In genomic region chr20:568097-568864, GRCh38 we compare ENCODE assay signal across 22 cellular contexts. TPM values are rescaled to one million over a fixed set of nuclear protein-coding genes. Genes with fewer than 3 reads are reported as not detected.
DNase-seq lines count a peak whose midpoint lies in the region; ATAC-seq and TF ChIP-seq lines count a peak whose summit lies in the region.
"Had no signal": no experiment of that assay in that cellular context is flagged by ENCODE, and none has a peak within 500 bp of the region (broad histone marks: within the 10 kb centered on the region; RNA-seq: fewer than 3 reads in every experiment).

No MANE protein-coding gene starts in this region.

- no peak overlapping the region for H2AFZ ChIP-seq in neural progenitor cell (replicated peaks)
- no peak overlapping the region for H2AFZ ChIP-seq in MM.1S (ENCODE audit: low read length)
- H2AFZ ChIP-seq: hepatocyte had no signal

- peak; percentile 74 for DNase-seq in D341Med (ENCODE audit: low spot score)
- peak; percentile 95 for DNase-seq in NCI-H82 (lab: John Stamatoyannopoulos, UW)
- DNase-seq in Right ventricle myocardium superior = peak; percentile 73
- no peak for DNase-seq in neural progenitor cell (ENCODE audit: low spot score)
- DNase-seq in MM.1S = no peak
- no peak for DNase-seq in natural killer cell
- DNase-seq in NCI-H1417 (lab: John Stamatoyannopoulos, UW) = no peak
- DNase-seq: activated CD4-positive, alpha-beta memory T cell treated with anti-CD3 and anti-CD28 coated beads, Interleukin-2, amount 10 ng/mL, durations not matched to agents 7 days and 5 days; activated T-cell treated with anti-CD3 and anti-CD28 coated beads, Interleukin-2, amount 50 U/mL, for 4 hours; CD8-positive, alpha-beta memory T cell; KG1; NCI-H2107; stimulated activated CD4-positive, alpha-beta T cell treated with anti-CD3 and anti-CD28 coated beads, Interleukin-12 subunit alpha, Interleukin-12 subunit beta, amount 100 ng/mL, for 4 hours; testis had no signal

- H3K36me3 Mint-ChIP-seq in neural progenitor cell (no peaks in the 10 kb centered on the region), natural killer cell (no peaks in the 10 kb centered on the region)
- H3K36me3 Mint-ChIP-seq: activated naive CD4-positive, alpha-beta T cell treated with anti-CD3 and anti-CD28 coated beads, Interleukin-2, amount 50 U/mL, for 24 hours; CD8-positive, alpha-beta memory T cell; memory B cell; natural killer cell treated with Interleukin-12 subunit alpha and Interleukin-12 subunit beta and Interleukin-15 and Interleukin-18, amount 100 ng/mL, for 72 hours had no signal

- H3K27me3 ChIP-seq in neural progenitor cell (peaks cover 25% of the 10 kb centered on the region), MM.1S (replicated peaks; ENCODE audit: insufficient read depth, low read length) (peaks cover 7% of the 10 kb centered on the region; the same call in 1 of the 2 replicates)
- H3K27me3 ChIP-seq: testis had no signal

- no peaks in the 10 kb centered on the region for H3K79me2 ChIP-seq in neural progenitor cell (ENCODE audit: low read depth)
- no peaks in the 10 kb centered on the region for H3K79me2 ChIP-seq in MM.1S (ENCODE audit: low read length)
- H3K79me2 ChIP-seq: hepatocyte had no signal

- H3K9me3 ChIP-seq in neural progenitor cell (ENCODE audit: low read depth) = no peaks in the 10 kb centered on the region
- H3K9me3 ChIP-seq in MM.1S (replicated peaks; ENCODE audit: insufficient read depth, low read length) = no peaks in the 10 kb centered on the region
- H3K9me3 ChIP-seq: testis had no signal

- intact Hi-C loops in Right ventricle myocardium superior (cut with DNase I) (loop anchor here (5.0 kb wide), 1 partner anchor 39 kb away; no protein-coding TSS in a partner anchor), natural killer cell (cut with micrococcal nuclease) (no loop called here)

- no peak overlapping the region for H3K4me3 Mint-ChIP-seq in neural progenitor cell
- no peak overlapping the region for H3K4me3 Mint-ChIP-seq in natural killer cell
- H3K4me3 Mint-ChIP-seq: activated CD4-positive, alpha-beta memory T cell treated with anti-CD3 and anti-CD28 coated beads, Interleukin-2, amount 10 ng/mL, durations not matched to agents 7 days and 5 days; activated naive CD4-positive, alpha-beta T cell treated with anti-CD3 and anti-CD28 coated beads, Interleukin-2, amount 50 U/mL, for 24 hours; activated T-cell treated with anti-CD3 and anti-CD28 coated beads, Interleukin-2, amount 50 U/mL, for 4 hours; CD8-positive, alpha-beta memory T cell; memory B cell; natural killer cell treated with Interleukin-12 subunit alpha and Interleukin-12 subunit beta and Interleukin-15 and Interleukin-18, amount 100 ng/mL, for 72 hours; T-helper 1 cell treated with Interleukin-12 subunit alpha and Interleukin-12 subunit beta and Interleukin-4 antibody, amounts not matched to agents 30 μg/mL and 1 μg/mL, for 36 hours had no signal

- H3K4me1 ChIP-seq in neural progenitor cell (peaks cover 22% of the 10 kb centered on the region), MM.1S (ENCODE audit: low read length) (no peaks in the 10 kb centered on the region)

- H3K9me2 ChIP-seq in MM.1S (replicated peaks; ENCODE audit: insufficient read depth, low read length) = no peaks in the 10 kb centered on the region

- H3F3A ChIP-seq in neural progenitor cell (ENCODE audit: low read depth) (peaks cover 16% of the 10 kb centered on the region), MM.1S (ENCODE audit: insufficient read depth, low read length) (no peaks in the 10 kb centered on the region)

- H3K4me3 ChIP-seq in neural progenitor cell = no peak overlapping the region
- H3K4me3 ChIP-seq in MM.1S (ENCODE audit: low read length) = no peak overlapping the region
- H3K4me3 ChIP-seq: hepatocyte, testis had no signal

- no peak for TF ChIP-seq CTCF in neural progenitor cell (IDR thresholded peaks at IDR 0.05)
- TF ChIP-seq CTCF in MM.1S (IDR thresholded peaks at IDR 0.05; ENCODE audit: low read length) = no peak
- TF ChIP-seq CTCF in natural killer cell (IDR thresholded peaks at IDR 0.05) = no peak

- ATAC-seq in Right ventricle myocardium superior (ENCODE audit: poor library complexity) (peak; percentile 81), GM18861 (IDR thresholded peaks at IDR 0.05; ENCODE audit: unreplicated experiment) (no peak), natural killer cell (no peak)

- H3K4me2 ChIP-seq in neural progenitor cell (peak overlapping the region; percentile 47), MM.1S (ENCODE audit: low read depth, low read length) (no peak overlapping the region)
- H3K4me2 ChIP-seq: hepatocyte had no signal

- H3K4me1 Mint-ChIP-seq in neural progenitor cell = peaks cover 14% of the 10 kb centered on the region
- H3K4me1 Mint-ChIP-seq in natural killer cell = no peaks in the 10 kb centered on the region
- H3K4me1 Mint-ChIP-seq: activated CD4-positive, alpha-beta memory T cell treated with anti-CD3 and anti-CD28 coated beads, Interleukin-2, amount 10 ng/mL, durations not matched to agents 7 days and 5 days; activated naive CD4-positive, alpha-beta T cell treated with anti-CD3 and anti-CD28 coated beads, Interleukin-2, amount 50 U/mL, for 24 hours; CD8-positive, alpha-beta memory T cell; memory B cell had no signal

- no peaks in the 10 kb centered on the region for H3K36me3 ChIP-seq in neural progenitor cell
- no peaks in the 10 kb centered on the region for H3K36me3 ChIP-seq in MM.1S (replicated peaks; ENCODE audit: insufficient read depth, low read length)

- H3K27ac Mint-ChIP-seq in neural progenitor cell = no peak overlapping the region
- no peak overlapping the region for H3K27ac Mint-ChIP-seq in natural killer cell
- H3K27ac Mint-ChIP-seq: activated CD4-positive, alpha-beta memory T cell treated with anti-CD3 and anti-CD28 coated beads, Interleukin-2, amount 10 ng/mL, durations not matched to agents 7 days and 5 days; activated naive CD4-positive, alpha-beta T cell treated with anti-CD3 and anti-CD28 coated beads, Interleukin-2, amount 50 U/mL, for 24 hours; CD8-positive, alpha-beta memory T cell; memory B cell; natural killer cell treated with Interleukin-12 subunit alpha and Interleukin-12 subunit beta and Interleukin-15 and Interleukin-18, amount 100 ng/mL, for 72 hours; T-helper 1 cell treated with Interleukin-12 subunit alpha and Interleukin-12 subunit beta and Interleukin-4 antibody, amounts not matched to agents 30 μg/mL and 1 μg/mL, for 36 hours had no signal

- H3K27me3 Mint-ChIP-seq in neural progenitor cell (ENCODE audit: insufficient read depth, low read depth) (peaks cover 16% of the 10 kb centered on the region), natural killer cell (ENCODE audit: low read depth in 2 of 2) (peaks cover 16 to 27% of the 10 kb centered on the region in 2 donors)

- no peak overlapping the region for H3K27ac ChIP-seq in neural progenitor cell
- no peak overlapping the region for H3K27ac ChIP-seq in MM.1S (ENCODE audit: low read length)
- H3K27ac ChIP-seq: hepatocyte, testis, VCaP had no signal

- H3K9me3 Mint-ChIP-seq in neural progenitor cell (no peaks in the 10 kb centered on the region), natural killer cell (no peaks in the 10 kb centered on the region)
- H3K9me3 Mint-ChIP-seq: activated CD4-positive, alpha-beta memory T cell treated with anti-CD3 and anti-CD28 coated beads, Interleukin-2, amount 10 ng/mL, durations not matched to agents 7 days and 5 days; activated naive CD4-positive, alpha-beta T cell treated with anti-CD3 and anti-CD28 coated beads, Interleukin-2, amount 50 U/mL, for 24 hours; activated T-cell treated with anti-CD3 and anti-CD28 coated beads, Interleukin-2, amount 50 U/mL, for 4 hours; CD8-positive, alpha-beta memory T cell; memory B cell; natural killer cell treated with Interleukin-12 subunit alpha and Interleukin-12 subunit beta and Interleukin-15 and Interleukin-18, amount 100 ng/mL, for 72 hours; T-helper 1 cell treated with Interleukin-12 subunit alpha and Interleukin-12 subunit beta and Interleukin-4 antibody, amounts not matched to agents 30 μg/mL and 1 μg/mL, for 36 hours had no signal

- H4K20me1 ChIP-seq in neural progenitor cell (ENCODE audit: low read depth) = no peaks in the 10 kb centered on the region
- no peaks in the 10 kb centered on the region for H4K20me1 ChIP-seq in MM.1S (ENCODE audit: insufficient read depth, low read length)

- no peak overlapping the region for H3K9ac ChIP-seq in neural progenitor cell
- no peak overlapping the region for H3K9ac ChIP-seq in MM.1S (ENCODE audit: low read length)

RNA-seq across cellular contexts. Expression of gene CSNK2A1, which starts 24.7 kb away (rescaled TPM):
- total RNA-seq in Right ventricle myocardium superior = 103 TPM
- 310 and 599 TPM in 2 replicates for total RNA-seq in neural progenitor cell (ENCODE audit: low replicate concordance)
- total RNA-seq in natural killer cell = 10 to 100 TPM; 88.8 to 92.6 (median 88.9) TPM

RNA-seq across cellular contexts. Expression of gene TCF15, which starts 41.8 kb away (rescaled TPM):
- 13.4 TPM for total RNA-seq in Right ventricle myocardium superior
- 0.07 and 1.4 TPM in 2 replicates for total RNA-seq in neural progenitor cell (ENCODE audit: low replicate concordance)
- under 1 TPM in 1 of 3 donors, not detected in 2; 0.32 TPM for total RNA-seq in natural killer cell
- total RNA-seq: activated CD4-positive, alpha-beta memory T cell treated with anti-CD3 and anti-CD28 coated beads, Interleukin-2, amount 10 ng/mL, durations not matched to agents 7 days and 5 days; CD8-positive, alpha-beta memory T cell; hepatocyte; progenitor cell of endocrine pancreas had no signal

Comparison
In these comparisons a context has a peak if more than half of its experiments do, and no peak if none do; other contexts are left out.
1. DNase-seq: peak in D341Med (single experiment), NCI-H82 (single experiment) and Right ventricle myocardium superior (single experiment); none in neural progenitor cell (single experiment), MM.1S (single experiment), natural killer cell (single experiment) and NCI-H1417 (0 of 3).